Comparison of ENCODE assay signal across 23 cellular contexts in the genomic region with DNA sequence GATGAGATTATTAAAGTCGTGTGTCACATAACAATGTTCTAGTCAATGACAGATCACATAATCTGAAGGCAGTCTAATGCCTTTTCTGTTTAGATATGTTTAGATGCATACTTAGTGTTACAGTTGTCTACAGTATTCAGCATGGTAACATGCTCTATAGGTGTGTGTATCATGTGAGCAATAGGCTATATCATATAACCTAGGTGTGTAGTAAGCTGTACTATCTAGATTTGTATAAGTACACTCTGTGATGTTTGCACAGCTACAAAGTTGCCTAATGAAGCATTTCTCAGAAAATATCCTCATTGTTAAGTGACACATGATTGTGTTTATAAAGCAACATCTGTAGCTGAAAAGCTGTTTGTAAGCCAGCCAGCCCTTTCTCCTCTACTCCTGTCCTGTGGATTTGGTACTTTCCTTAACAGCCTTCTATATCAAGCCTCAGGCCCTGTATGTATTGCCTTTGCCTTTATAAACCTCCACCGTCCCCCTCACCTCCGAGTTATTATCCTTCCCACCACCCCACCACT. TPM values are rescaled to one million over a fixed set of nuclear protein-coding genes. Genes with fewer than 3 reads are reported as not detected.
A peak's percentile ranks its signal among the peaks of the same experiment; 100 is the strongest.
DNase-seq lines count a peak whose midpoint lies in the region; ATAC-seq and TF ChIP-seq lines count a peak whose summit lies in the region.
"Had no signal": no experiment of that assay in that cellular context is flagged by ENCODE, and none has a peak within 500 bp of the region (broad histone marks: within the 10 kb centered on the region; RNA-seq: fewer than 3 reads in every experiment).

No MANE protein-coding gene starts in this region.

- TF ChIP-seq EP300 in upper lobe of left lung (IDR thresholded peaks at IDR 0.05), result no peak

- H3K4me2 ChIP-seq in smooth muscle cell, result peak overlapping the region; percentile 66
- H3K4me2 ChIP-seq: neural progenitor cell had no signal

- ATAC-seq in upper lobe of left lung (ENCODE audit: low FRiP score in 2 of 2), result no peak
- ATAC-seq: activated CD8-positive, alpha-beta T cell treated with anti-CD3 and anti-CD28 coated beads for 36 hours; right lobe of liver had no signal

- 95% methylated on average over 3 of the region's 3 CpGs for WGBS in smooth muscle cell (ENCODE audit: low lambda C conversion rate)
- WGBS in lower leg skin, 2 donors, result 50 to 52% methylated on average over 3 of the region's 3 CpGs
- WGBS in upper lobe of left lung, 2 donors, result 68 to 77% methylated on average over 3 of the region's 3 CpGs

- no peak overlapping the region for H2AFZ ChIP-seq in smooth muscle cell (ENCODE audit: low read depth)
- H2AFZ ChIP-seq: neural progenitor cell had no signal

- peaks cover 71% of the 10 kb centered on the region for H4K20me1 ChIP-seq in smooth muscle cell (ENCODE audit: low read depth)

- H3K27ac ChIP-seq in smooth muscle cell (ENCODE audit: low read depth) (no peak overlapping the region), upper lobe of left lung (no peak overlapping the region)
- H3K27ac ChIP-seq: neural progenitor cell, right lobe of liver, suprapubic skin had no signal

- TF ChIP-seq POLR2A in lower leg skin (IDR thresholded peaks at IDR 0.05) (no peak), upper lobe of left lung (IDR thresholded peaks at IDR 0.05) (no peak)

- peaks cover 69% of the 10 kb centered on the region for H3K79me2 ChIP-seq in smooth muscle cell (ENCODE audit: low read depth)

- H3K4me3 ChIP-seq in fibroblast of villous mesenchyme (ENCODE audit: low read depth, low read length), result no peak overlapping the region
- no peak overlapping the region for H3K4me3 ChIP-seq in smooth muscle cell
- H3K4me3 ChIP-seq in lower leg skin (ENCODE audit: low read depth, poor library complexity, severe bottlenecking), result no peak overlapping the region
- H3K4me3 ChIP-seq in upper lobe of left lung, result no peak overlapping the region
- H3K4me3 ChIP-seq: neural progenitor cell, right lobe of liver, suprapubic skin had no signal

- no peaks in the 10 kb centered on the region for H3K36me3 ChIP-seq in smooth muscle cell (ENCODE audit: low read depth)
- no peaks in the 10 kb centered on the region for H3K36me3 ChIP-seq in upper lobe of left lung
- H3K36me3 ChIP-seq: neural progenitor cell, right lobe of liver, suprapubic skin had no signal

- H3F3A ChIP-seq in smooth muscle cell (ENCODE audit: low read depth), result peaks cover 9% of the 10 kb centered on the region

- DNase-seq in NCI-H146 (lab: John Stamatoyannopoulos, UW) (peak; percentile 17), NCI-H146 treated with DMSO at 0.1 percent for 48 hours (lab: John Stamatoyannopoulos, UW; ENCODE audit: unreplicated experiment) (no peak), NCI-H526 treated with DMSO at 0.1 percent for 48 hours (lab: John Stamatoyannopoulos, UW) (peak; percentile 86), fibroblast of villous mesenchyme (ENCODE audit: low read depth) (peak; percentile 21), smooth muscle cell (lab: John Stamatoyannopoulos, UW; ENCODE audit: unreplicated experiment) (no peak), lower leg skin (ENCODE audit: low spot score in 2 of 2) (no peak), upper lobe of left lung (no peak)
- DNase-seq in central memory CD4-positive, alpha-beta T cell, result no peak
- DNase-seq: 8988T; activated CD8-positive, alpha-beta T cell treated with anti-CD3 and anti-CD28 coated beads for 36 hours; anterior cingulate cortex; CD4-positive, CD25-positive, alpha-beta regulatory T cell; dorsolateral prefrontal cortex; kidney glomerular epithelial cell; NCI-H1092 treated with DMSO at 0.1 percent for 48 hours; NCI-H1930; NCI-H226; right lobe of liver; stimulated activated CD4-positive, alpha-beta T cell treated with anti-CD3 and anti-CD28 coated beads, Interleukin-4, amount 100 ng/mL, for 24 hours; stimulated activated naive CD4-positive, alpha-beta T cell; T-helper 2 cell had no signal

- H3K4me1 ChIP-seq in smooth muscle cell (ENCODE audit: low read depth), result peaks cover 32% of the 10 kb centered on the region
- H3K4me1 ChIP-seq in upper lobe of left lung, result peaks cover 5 to 20% (median 11%) of the 10 kb centered on the region in 4 donors
- H3K4me1 ChIP-seq: right lobe of liver had no signal

- intact Hi-C loops in lower leg skin (cut with DNase I; ENCODE audit: low total_unique reads), result no loop called here

- H3K9ac ChIP-seq in smooth muscle cell (ENCODE audit: low read depth), result no peak overlapping the region
- H3K9ac ChIP-seq: neural progenitor cell had no signal

- H3K9me3 ChIP-seq in smooth muscle cell (replicated peaks; ENCODE audit: low read depth), result no peaks in the 10 kb centered on the region
- no peaks in the 10 kb centered on the region for H3K9me3 ChIP-seq in upper lobe of left lung
- H3K9me3 ChIP-seq: right lobe of liver, suprapubic skin had no signal

- TF ChIP-seq CTCF in fibroblast of villous mesenchyme (IDR thresholded peaks at IDR 0.05; ENCODE audit: insufficient read depth, low read depth, low read length) (no peak), smooth muscle cell (IDR thresholded peaks at IDR 0.05; ENCODE audit: borderline replicate concordance, insufficient read depth, poor library complexity, severe bottlenecking) (no peak), lower leg skin (IDR thresholded peaks at IDR 0.05) (no peak), upper lobe of left lung (IDR thresholded peaks at IDR 0.05) (no peak)

- H3K27me3 ChIP-seq in smooth muscle cell (ENCODE audit: low read depth) (no peaks in the 10 kb centered on the region), upper lobe of left lung (no peaks in the 10 kb centered on the region)
- H3K27me3 ChIP-seq: dorsolateral prefrontal cortex, neural progenitor cell, right lobe of liver, suprapubic skin had no signal

RNA-seq across cellular contexts. Expression of a gene that starts 6.3 kb away (rescaled TPM):
- total RNA-seq in fibroblast of villous mesenchyme (15.1 and 16.4 TPM in 2 replicates), smooth muscle cell (12.7 and 15.4 TPM in 2 replicates), lower leg skin (1 to 10 TPM; 4.2 to 7.1 (median 6.2) TPM), upper lobe of left lung (10 to 100 TPM in 2 of 6 donors, 1 to 10 TPM in 4; 5.0 to 14.5 (median 9.2) TPM)
- 4.2 and 4.4 TPM in 2 replicates for polyA plus RNA-seq in smooth muscle cell

Comparison
In these comparisons a context has a peak if more than half of its experiments do, and no peak if none do; other contexts are left out.
1. DNase-seq: peak in NCI-H146 (single experiment), NCI-H526 treated with DMSO at 0.1 percent for 48 hours (single experiment) and fibroblast of villous mesenchyme (single experiment); none in NCI-H146 treated with DMSO at 0.1 percent for 48 hours (single experiment), smooth muscle cell (single experiment), central memory CD4-positive, alpha-beta T cell (single experiment), lower leg skin (0 of 2) and upper lobe of left lung (0 of 2).